ENCODE assay signal across 8 cellular contexts in the genomic region with DNA sequence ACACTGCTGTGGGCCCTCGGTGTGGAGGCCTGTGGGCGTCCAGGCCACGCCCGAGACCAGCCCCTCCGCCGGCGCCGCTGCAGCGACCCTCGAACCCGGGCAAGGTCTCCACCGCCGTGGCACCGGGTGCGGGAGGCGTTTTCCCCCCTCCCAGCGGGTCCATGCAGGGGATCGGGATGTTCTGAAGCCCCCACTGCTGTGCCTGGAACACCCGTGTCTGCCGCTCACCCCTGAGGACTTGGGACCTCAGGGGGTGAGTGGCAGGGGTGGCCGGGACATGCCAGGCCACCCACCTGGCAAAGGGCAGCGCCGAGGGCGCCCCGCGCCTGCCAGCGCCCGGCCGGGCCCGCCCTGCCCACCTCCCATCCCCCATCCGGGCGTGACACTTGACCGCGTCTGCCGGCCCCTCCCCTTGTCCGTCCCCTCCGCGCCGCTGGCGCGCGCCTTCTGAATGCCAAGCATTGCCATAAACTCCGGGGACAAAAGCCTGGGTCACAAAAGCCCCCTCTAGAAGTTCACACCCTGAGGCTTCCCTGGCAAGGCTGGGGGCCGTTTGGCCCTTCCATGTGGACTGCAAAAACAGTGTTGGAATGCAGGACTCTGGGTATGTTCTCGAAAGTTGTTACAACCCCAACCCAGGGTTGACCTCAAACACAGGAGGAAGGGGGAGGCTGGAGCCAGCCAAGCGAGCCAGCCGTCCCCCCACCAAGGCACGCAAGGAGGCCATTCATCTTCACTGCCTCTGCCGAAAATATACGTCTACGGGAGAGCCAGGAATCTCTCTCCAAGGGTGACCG. TPM values are rescaled to one million over a fixed set of nuclear protein-coding genes. Genes with fewer than 3 reads are reported as not detected.
DNase-seq lines count a peak whose midpoint lies in the region; ATAC-seq and TF ChIP-seq lines count a peak whose summit lies in the region.

No MANE protein-coding gene starts in this region.

- peak overlapping the region; percentile 68 for H3K4me3 Mint-ChIP-seq in T-helper 2 cell treated with Interferon-gamma antibody and Interleukin-4, amounts not matched to agents 5 μg/mL and 100 μg/mL, for 36 hours

- H3K9me3 ChIP-seq in A673 (ENCODE audit: low read depth, low read length, poor library complexity, severe bottlenecking), result no peaks in the 10 kb centered on the region
- no peaks in the 10 kb centered on the region for H3K9me3 ChIP-seq in effector memory CD4-positive, alpha-beta T cell (ENCODE audit: control insufficient read depth, low read length)

- peaks cover 2% of the 10 kb centered on the region for H3K36me3 Mint-ChIP-seq in T-helper 2 cell treated with Interferon-gamma antibody and Interleukin-4, amounts not matched to agents 5 μg/mL and 100 μg/mL, for 36 hours (ENCODE audit: low read depth)

- peaks cover 14% of the 10 kb centered on the region for H3K4me1 Mint-ChIP-seq in T-helper 2 cell treated with Interferon-gamma antibody and Interleukin-4, amounts not matched to agents 5 μg/mL and 100 μg/mL, for 36 hours (ENCODE audit: low read depth)

- H3K27ac ChIP-seq in A673 (ENCODE audit: low read depth, low read length, poor library complexity, severe bottlenecking), result peak overlapping the region; percentile 92
- H3K27ac ChIP-seq in effector memory CD4-positive, alpha-beta T cell (ENCODE audit: insufficient read depth, low read length, poor library complexity, severe bottlenecking), result no peak overlapping the region

- no TSS peak for BruUV-seq in A673 (replicated peaks; lab: Mats Ljungman, UMichigan)

- ATAC-seq in HG03354 (IDR thresholded peaks at IDR 0.05; ENCODE audit: poor library complexity, severe bottlenecking, unreplicated experiment), result peak; percentile 36
- no peak for ATAC-seq in stimulated activated naive CD8-positive, alpha-beta T cell treated with anti-CD3 and anti-CD28 coated beads, Interleukin-15, Interleukin-2, amounts not matched to agents 100 U/mL and 50 U/mL, for 24 hours

- H3K36me3 ChIP-seq in A673 (ENCODE audit: insufficient read depth, low read length, poor library complexity, severe bottlenecking), result no peaks in the 10 kb centered on the region
- no peaks in the 10 kb centered on the region for H3K36me3 ChIP-seq in effector memory CD4-positive, alpha-beta T cell (ENCODE audit: control insufficient read depth, insufficient read depth, low read length)

- in situ Hi-C loops in GM13977 (cut with MboI; ENCODE audit: low pct_unique_long_range_greater_than_20kb, low sequenced_read_pairs, unreplicated experiment), result no loop called here

- POLR2A ChIA-PET in A673 (lab: Charles Lee; ENCODE audit: low non-redundant PET), result interaction anchor here (0.7 kb wide), 2 partner anchors 8 to 1118 kb away, joined by 3 to 4 read pairs; no protein-coding TSS in a partner anchor

- H3K4me1 ChIP-seq in A673 (ENCODE audit: insufficient read depth, low read length, poor library complexity, severe bottlenecking), result peaks cover 32% of the 10 kb centered on the region
- H3K4me1 ChIP-seq in effector memory CD4-positive, alpha-beta T cell (ENCODE audit: control insufficient read depth, insufficient read depth, low read length, poor library complexity, severe bottlenecking), result peaks cover 4% of the 10 kb centered on the region

- intact Hi-C loops in A673 (cut with micrococcal nuclease; ENCODE audit: unreplicated experiment), result loop anchor here (5.0 kb wide), 1 partner anchor 187 kb away; the partner anchor contains the start of gene CDKN1C

- peaks cover 3% of the 10 kb centered on the region for H3K27me3 Mint-ChIP-seq in T-helper 2 cell treated with Interferon-gamma antibody and Interleukin-4, amounts not matched to agents 5 μg/mL and 100 μg/mL, for 36 hours (ENCODE audit: low read depth)

- peaks cover under 1% of the 10 kb centered on the region for H3K9me3 Mint-ChIP-seq in T-helper 2 cell treated with Interferon-gamma antibody and Interleukin-4, amounts not matched to agents 5 μg/mL and 100 μg/mL, for 36 hours

- DNase-seq in A673 (ENCODE audit: low spot score), result peak; percentile 19
- DNase-seq in GM13977 (ENCODE audit: low spot score), result peak; percentile 74
- DNase-seq in T-helper 2 cell treated with Interferon-gamma antibody and Interleukin-4, amounts not matched to agents 5 μg/mL and 100 μg/mL, for 36 hours (ENCODE audit: low spot score), result peak; percentile 38
- peak in 1 of 3 donors; percentile 9 for DNase-seq in effector memory CD4-positive, alpha-beta T cell
- DNase-seq in medulla oblongata (ENCODE audit: extremely low spot score), result peak; percentile 47
- peak; percentile 62 for DNase-seq in stimulated activated naive CD8-positive, alpha-beta T cell treated with anti-CD3 and anti-CD28 coated beads, Interleukin-15, Interleukin-2, amounts not matched to agents 100 U/mL and 50 U/mL, for 24 hours
- no peak for DNase-seq in RPMI8226

- H3K4me3 ChIP-seq in A673 (ENCODE audit: low read depth, low read length, poor library complexity, severe bottlenecking), result peak overlapping the region; percentile 96
- H3K4me3 ChIP-seq in effector memory CD4-positive, alpha-beta T cell (ENCODE audit: insufficient read depth, low read depth, low read length, poor library complexity, severe bottlenecking), result peak overlapping the region; percentile 48

- no peaks in the 10 kb centered on the region for H3K27me3 ChIP-seq in A673 (replicated peaks; ENCODE audit: insufficient read depth, low read depth, low read length, poor library complexity)
- H3K27me3 ChIP-seq in effector memory CD4-positive, alpha-beta T cell (replicated peaks; ENCODE audit: control insufficient read depth, insufficient read depth, low read length, poor library complexity, severe bottlenecking), result no peaks in the 10 kb centered on the region

- TF ChIP-seq CTCF in A673 (conservative IDR thresholded peaks at IDR 0.05; ENCODE audit: low read depth, low read length), result no peak
- TF ChIP-seq CTCF in GM13977 (IDR thresholded peaks at IDR 0.05; ENCODE audit: extremely low read depth, insufficient read depth, missing control alignments), result no peak

- H3K27ac Mint-ChIP-seq in T-helper 2 cell treated with Interferon-gamma antibody and Interleukin-4, amounts not matched to agents 5 μg/mL and 100 μg/mL, for 36 hours, result peak overlapping the region; percentile 49

- CTCF ChIA-PET in A673 (lab: Charles Lee), result no interaction called here

RNA-seq across cellular contexts. Expression of gene KCNQ1OT1, which starts 0.8 kb away (rescaled TPM):
- total RNA-seq in A673 (2021), result 4.0 and 4.1 TPM in 2 replicates
